In genomic region chr2:71216501-71216900, GRCh38 we compare ENCODE assay signal across 19 cellular contexts.
"Had no signal": no experiment of that assay in that cellular context is flagged by ENCODE, and none has a peak within 500 bp of the region (broad histone marks: within the 10 kb centered on the region; RNA-seq: fewer than 3 reads in every experiment).

No MANE protein-coding gene starts in this region.

- H3K4me3 ChIP-seq: gastroesophageal sphincter, heart right ventricle, mucosa of descending colon, skin epidermis, testis had no signal

- H3K9me3 ChIP-seq: gastroesophageal sphincter, heart right ventricle, mucosa of descending colon, testis had no signal

- H3K27me3 Mint-ChIP-seq: activated naive CD8-positive, alpha-beta T cell treated with anti-CD3 and anti-CD28 coated beads, Interleukin-2, amount 10 ng/mL, durations not matched to agents 7 days and 5 days; memory B cell; stimulated activated naive CD8-positive, alpha-beta T cell treated with anti-CD3 and anti-CD28 coated beads, Interleukin-15, Interleukin-2, amounts not matched to agents 100 ng/mL and 50 ng/mL, for 24 hours had no signal

- H3K27ac ChIP-seq: brain microvascular endothelial cell, gastroesophageal sphincter, heart right ventricle, testis had no signal

- FAIRE-seq: endothelial cell of umbilical vein had no signal

- H3K36me3 Mint-ChIP-seq: activated naive CD8-positive, alpha-beta T cell treated with anti-CD3 and anti-CD28 coated beads, Interleukin-2, amount 10 ng/mL, durations not matched to agents 7 days and 5 days had no signal

- H3K27ac Mint-ChIP-seq: activated naive CD8-positive, alpha-beta T cell treated with anti-CD3 and anti-CD28 coated beads, Interleukin-2, amount 10 ng/mL, durations not matched to agents 7 days and 5 days; activated T-helper 1 cell treated with anti-CD3 and anti-CD28 coated beads, Interleukin-12 subunit alpha, Interleukin-12 subunit beta, Interleukin-2, Interleukin-4 antibody, amounts not matched to agents 30 ng/mL and 10 ng/mL and 1 ng/mL, durations not matched to agents 14 hours and 24 hours and 36 hours; memory B cell; naive thymus-derived CD4-positive, alpha-beta T cell; stimulated activated naive CD8-positive, alpha-beta T cell treated with anti-CD3 and anti-CD28 coated beads, Interleukin-15, Interleukin-2, amounts not matched to agents 100 ng/mL and 50 ng/mL, for 24 hours had no signal

- H3K36me3 ChIP-seq: brain microvascular endothelial cell, gastroesophageal sphincter, heart right ventricle had no signal

- DNase-seq: activated CD4-positive, CD25-positive, alpha-beta regulatory T cell treated with anti-CD3 and anti-CD28 coated beads, Interleukin-2, amount 50 U/mL, for 72 hours; activated naive CD8-positive, alpha-beta T cell treated with anti-CD3 and anti-CD28 coated beads, Interleukin-2, amount 10 ng/mL, durations not matched to agents 7 days and 5 days; brain microvascular endothelial cell; cerebellar nuclear complex; effector CD8-positive, alpha-beta T cell; heart right ventricle; left colon; mucosa of descending colon; naive thymus-derived CD4-positive, alpha-beta T cell; retina; T-helper 1 cell; T1000; testis had no signal

- H3K27me3 ChIP-seq: brain microvascular endothelial cell, gastroesophageal sphincter, heart right ventricle, testis had no signal

- ATAC-seq: gastroesophageal sphincter; heart right ventricle; left colon; mucosa of descending colon; naive thymus-derived CD4-positive, alpha-beta T cell had no signal

- H3K4me1 Mint-ChIP-seq: activated naive CD8-positive, alpha-beta T cell treated with anti-CD3 and anti-CD28 coated beads, Interleukin-2, amount 10 ng/mL, durations not matched to agents 7 days and 5 days had no signal

- H3K9me3 Mint-ChIP-seq: activated naive CD8-positive, alpha-beta T cell treated with anti-CD3 and anti-CD28 coated beads, Interleukin-2, amount 10 ng/mL, durations not matched to agents 7 days and 5 days; activated T-helper 1 cell treated with anti-CD3 and anti-CD28 coated beads, Interleukin-12 subunit alpha, Interleukin-12 subunit beta, Interleukin-2, Interleukin-4 antibody, amounts not matched to agents 30 ng/mL and 10 ng/mL and 1 ng/mL, durations not matched to agents 14 hours and 24 hours and 36 hours; memory B cell; naive thymus-derived CD4-positive, alpha-beta T cell; stimulated activated naive CD8-positive, alpha-beta T cell treated with anti-CD3 and anti-CD28 coated beads, Interleukin-15, Interleukin-2, amounts not matched to agents 100 ng/mL and 50 ng/mL, for 24 hours had no signal

- H3K4me1 ChIP-seq: gastroesophageal sphincter, heart right ventricle, testis had no signal

- H3K4me3 Mint-ChIP-seq: activated naive CD8-positive, alpha-beta T cell treated with anti-CD3 and anti-CD28 coated beads, Interleukin-2, amount 10 ng/mL, durations not matched to agents 7 days and 5 days; activated T-helper 1 cell treated with anti-CD3 and anti-CD28 coated beads, Interleukin-12 subunit alpha, Interleukin-12 subunit beta, Interleukin-2, Interleukin-4 antibody, amounts not matched to agents 30 ng/mL and 10 ng/mL and 1 ng/mL, durations not matched to agents 14 hours and 24 hours and 36 hours; memory B cell; naive thymus-derived CD4-positive, alpha-beta T cell; stimulated activated naive CD8-positive, alpha-beta T cell treated with anti-CD3 and anti-CD28 coated beads, Interleukin-15, Interleukin-2, amounts not matched to agents 100 ng/mL and 50 ng/mL, for 24 hours had no signal
